26 cellular contexts compared by ENCODE assay signal in the genomic region with DNA sequence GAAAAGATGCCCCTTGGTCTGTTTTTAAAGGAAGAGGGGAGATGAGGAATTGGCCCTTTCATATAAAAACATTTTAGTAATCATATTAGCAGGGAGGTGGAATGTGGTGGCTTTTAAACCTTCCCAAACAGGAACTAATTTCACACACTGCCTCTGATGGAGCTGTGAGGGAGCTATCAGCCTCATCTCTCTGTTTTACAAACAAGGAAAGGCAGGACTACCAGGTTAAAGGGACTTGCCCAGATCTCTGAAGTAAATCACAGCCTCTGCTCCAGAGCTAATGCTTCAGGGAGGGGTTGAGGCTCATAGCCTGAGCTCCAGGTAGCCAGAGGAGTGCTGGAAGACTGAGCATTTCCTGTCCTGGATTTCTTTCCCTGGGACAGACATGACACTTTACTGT. TPM values are rescaled to one million over a fixed set of nuclear protein-coding genes. Genes with fewer than 3 reads are reported as not detected.
A peak's percentile ranks its signal among the peaks of the same experiment; 100 is the strongest.
DNase-seq lines count a peak whose midpoint lies in the region; ATAC-seq and TF ChIP-seq lines count a peak whose summit lies in the region.
"Had no signal": no experiment of that assay in that cellular context is flagged by ENCODE, and none has a peak within 500 bp of the region (broad histone marks: within the 10 kb centered on the region; RNA-seq: fewer than 3 reads in every experiment).

No MANE protein-coding gene starts in this region.

- H3K4me1 ChIP-seq in breast epithelium (no peaks in the 10 kb centered on the region), mesodermal cell (ENCODE audit: control insufficient read depth, insufficient read depth, low read length, poor library complexity, severe bottlenecking) (peaks cover 12% of the 10 kb centered on the region), thoracic aorta (ENCODE audit: control insufficient read depth in 1 of 2, low read depth in 2 of 2) (peaks cover 4 to 20% of the 10 kb centered on the region in 2 donors), SK-N-SH (ENCODE audit: control insufficient read depth in 1 of 2, insufficient read depth in 2 of 2, low read depth in 1 of 2, low read length in 1 of 2) (peaks cover 0 to 4% of the 10 kb centered on the region in 2 experiments; a peak in 1 of 4 replicates)
- no peaks in the 10 kb centered on the region for H3K4me1 ChIP-seq in CD8-positive, alpha-beta memory T cell (ENCODE audit: insufficient read depth, low read length)
- H3K4me1 ChIP-seq: ascending aorta, SJCRH30 had no signal

- TF ChIP-seq POLR2A in breast epithelium (IDR thresholded peaks at IDR 0.05) = no peak

- no peak overlapping the region for H3K4me2 ChIP-seq in SK-N-SH

- no peak for TF ChIP-seq RAD21 in SK-N-SH (IDR thresholded peaks at IDR 0.05; ENCODE audit: low read length)

- no peak overlapping the region for H3K9ac ChIP-seq in SK-N-SH

- no peaks in the 10 kb centered on the region for H3K27me3 Mint-ChIP-seq in MCF 10A (ENCODE audit: insufficient read depth, unreplicated experiment)
- peaks cover 45 to 72% of the 10 kb centered on the region in 2 donors for H3K27me3 Mint-ChIP-seq in CD8-positive, alpha-beta memory T cell

- no peaks in the 10 kb centered on the region for H4K20me1 ChIP-seq in SK-N-SH (ENCODE audit: insufficient read depth)

- no peaks in the 10 kb centered on the region for H3K79me2 ChIP-seq in SK-N-SH (ENCODE audit: insufficient read depth)

- DNase-seq in breast epithelium (ENCODE audit: low spot score in 2 of 2) (no peak), MCF 10A (ENCODE audit: unreplicated experiment) (no peak), SW480 (ENCODE audit: low spot score) (peak; percentile 42), thoracic aorta (ENCODE audit: low spot score) (no peak), SK-N-SH (no peak)
- DNase-seq in CD8-positive, alpha-beta memory T cell = no peak
- DNase-seq: activated CD4-positive, alpha-beta T cell treated with anti-CD3 and anti-CD28 coated beads for 48 hours; activated T-cell treated with anti-CD3 and anti-CD28 coated beads, Interleukin-2, amount 50 U/mL, for 72 hours; cerebellar nuclear complex; EL; foreskin melanocyte; hippocampal formation; NCI-H1105 treated with DMSO at 0.1 percent for 48 hours; NCI-H2081 treated with DMSO at 0.1 percent for 48 hours; NCI-H510A treated with DMSO at 0.1 percent for 48 hours; nucleus accumbens; SJCRH30; spleen; stimulated activated CD4-positive, alpha-beta T cell treated with anti-CD3 and anti-CD28 coated beads, Interleukin-4, amount 100 ng/mL, for 24 hours; upper lobe of left lung had no signal

- POLR2A ChIA-PET in MCF 10A (lab: Yijun Ruan, JAX) (interaction anchor here (0.5 to 1.8 kb wide), 3 partner anchors 11 to 544 kb away, joined by 3 to 4 read pairs (median 3); no protein-coding TSS in a partner anchor), SK-N-SH (lab: Yijun Ruan, JAX) (no interaction called here)
- POLR2A ChIA-PET in CD8-positive, alpha-beta memory T cell (lab: Charles Lee) = no interaction called here

- no peak overlapping the region for H3K4me3 Mint-ChIP-seq in MCF 10A (ENCODE audit: unreplicated experiment)
- H3K4me3 Mint-ChIP-seq in CD8-positive, alpha-beta memory T cell = peak overlapping the region in 2 of 7 donors; percentile 35 to 59
- H3K4me3 Mint-ChIP-seq: stimulated activated naive CD8-positive, alpha-beta T cell treated with anti-CD3 and anti-CD28 coated beads, Interleukin-15, Interleukin-2, amounts not matched to agents 100 ng/mL and 50 ng/mL, for 24 hours; T-helper 1 cell treated with Interleukin-12 subunit alpha and Interleukin-12 subunit beta and Interleukin-4 antibody, amounts not matched to agents 30 μg/mL and 1 μg/mL, for 36 hours had no signal

- no peak overlapping the region for H2AFZ ChIP-seq in SK-N-SH (ENCODE audit: low read depth)

- H3K4me1 Mint-ChIP-seq in MCF 10A (ENCODE audit: insufficient read depth, unreplicated experiment) = no peaks in the 10 kb centered on the region
- peaks cover 20 to 41% (median 28%) of the 10 kb centered on the region in 3 donors for H3K4me1 Mint-ChIP-seq in CD8-positive, alpha-beta memory T cell

- H3K9me2 ChIP-seq in SK-N-SH = no peaks in the 10 kb centered on the region

- no peak overlapping the region for H3K4me3 ChIP-seq in breast epithelium
- no peak overlapping the region for H3K4me3 ChIP-seq in mesodermal cell (ENCODE audit: extremely low read depth, insufficient read depth, low read length, poor library complexity, severe bottlenecking)
- no peak overlapping the region for H3K4me3 ChIP-seq in thoracic aorta
- H3K4me3 ChIP-seq in SK-N-SH (ENCODE audit: low read depth in 2 of 2, low read length in 1 of 2) = no peak overlapping the region
- no peak overlapping the region for H3K4me3 ChIP-seq in CD8-positive, alpha-beta memory T cell (ENCODE audit: low read length)
- H3K4me3 ChIP-seq: SJCRH30 had no signal

- no TSS peak for BruUV-seq in MCF 10A (replicated peaks; lab: Mats Ljungman, UMichigan)

- H3F3A ChIP-seq in SK-N-SH (replicated peaks; ENCODE audit: insufficient read depth) = no peaks in the 10 kb centered on the region

- H3K27me3 ChIP-seq in breast epithelium (peaks cover 0 to 16% of the 10 kb centered on the region in 2 donors), thoracic aorta (replicated peaks; ENCODE audit: insufficient read depth) (no peaks in the 10 kb centered on the region), SK-N-SH (ENCODE audit: insufficient read depth) (peaks cover 92% of the 10 kb centered on the region)
- peaks cover 4% of the 10 kb centered on the region for H3K27me3 ChIP-seq in CD8-positive, alpha-beta memory T cell (ENCODE audit: insufficient read depth, low read length, poor library complexity, severe bottlenecking)
- H3K27me3 ChIP-seq: ascending aorta, SJCRH30 had no signal

- no peak for TF ChIP-seq EP300 in SK-N-SH (IDR thresholded peaks at IDR 0.05; ENCODE audit: borderline replicate concordance in 1 of 2, low read depth in 1 of 2, low read length in 1 of 2)

- TF ChIP-seq CTCF in breast epithelium (IDR thresholded peaks at IDR 0.05) = no peak
- TF ChIP-seq CTCF in MCF 10A (IDR thresholded peaks at IDR 0.05; ENCODE audit: unreplicated experiment) = no peak
- TF ChIP-seq CTCF in thoracic aorta (IDR thresholded peaks at IDR 0.05) = peak; percentile 4
- TF ChIP-seq CTCF in SK-N-SH (IDR thresholded peaks at IDR 0.05) = no peak

- CTCF ChIA-PET in MCF 10A (lab: Yijun Ruan, JAX) (interaction anchor here (0.5 to 0.9 kb wide), 3 partner anchors 26 to 741 kb away, joined by 3 to 5 read pairs (median 3); no protein-coding TSS in a partner anchor), SK-N-SH (lab: Yijun Ruan, JAX) (no interaction called here)
- CTCF ChIA-PET in CD8-positive, alpha-beta memory T cell (lab: Charles Lee) = no interaction called here

- H3K36me3 ChIP-seq in breast epithelium = no peaks in the 10 kb centered on the region
- H3K36me3 ChIP-seq in mesodermal cell (ENCODE audit: control insufficient read depth, insufficient read depth, low read length) = peaks cover 21% of the 10 kb centered on the region
- no peaks in the 10 kb centered on the region for H3K36me3 ChIP-seq in thoracic aorta
- no peaks in the 10 kb centered on the region for H3K36me3 ChIP-seq in SK-N-SH (replicated peaks in 1 of 2; ENCODE audit: control insufficient read depth in 1 of 2, insufficient read depth in 2 of 2, low read length in 1 of 2)
- no peaks in the 10 kb centered on the region for H3K36me3 ChIP-seq in CD8-positive, alpha-beta memory T cell (ENCODE audit: insufficient read depth, low read length)
- H3K36me3 ChIP-seq: ascending aorta, SJCRH30, spleen, upper lobe of left lung had no signal

- no peaks in the 10 kb centered on the region for H3K9me3 Mint-ChIP-seq in MCF 10A (ENCODE audit: unreplicated experiment)
- peaks cover 0 to 3% (median 2%) of the 10 kb centered on the region in 5 donors for H3K9me3 Mint-ChIP-seq in CD8-positive, alpha-beta memory T cell
- H3K9me3 Mint-ChIP-seq: activated naive CD4-positive, alpha-beta T cell treated with anti-CD3 and anti-CD28 coated beads, Interleukin-2, amount 50 U/mL, for 72 hours; activated T-cell treated with anti-CD3 and anti-CD28 coated beads, Interleukin-2, amount 50 U/mL, for 72 hours; stimulated activated naive CD8-positive, alpha-beta T cell treated with anti-CD3 and anti-CD28 coated beads, Interleukin-15, Interleukin-2, amounts not matched to agents 100 ng/mL and 50 ng/mL, for 24 hours; T-helper 1 cell treated with Interleukin-12 subunit alpha and Interleukin-12 subunit beta and Interleukin-4 antibody, amounts not matched to agents 30 μg/mL and 1 μg/mL, for 36 hours had no signal

- intact Hi-C loops in breast epithelium (cut with DNase I; ENCODE audit: low total_unique reads) = no loop called here
- intact Hi-C loops in MCF 10A (cut with micrococcal nuclease) = loop anchor here (10.0 kb wide), 1 partner anchor 217 kb away; no protein-coding TSS in a partner anchor

- peaks cover under 1% of the 10 kb centered on the region for H3K36me3 Mint-ChIP-seq in MCF 10A (ENCODE audit: insufficient read depth, unreplicated experiment)
- H3K36me3 Mint-ChIP-seq in CD8-positive, alpha-beta memory T cell = no peaks in the 10 kb centered on the region

- peak overlapping the region; percentile 61 to 80 for H3K27ac ChIP-seq in breast epithelium
- H3K27ac ChIP-seq in mesodermal cell (ENCODE audit: low read depth, low read length, severe bottlenecking) = peak overlapping the region; percentile 37
- peak overlapping the region; percentile 54 to 80 for H3K27ac ChIP-seq in thoracic aorta
- no peak overlapping the region for H3K27ac ChIP-seq in SK-N-SH (ENCODE audit: low read depth in 2 of 2, low read length in 1 of 2)
- H3K27ac ChIP-seq in CD8-positive, alpha-beta memory T cell (ENCODE audit: low read depth, low read length) = no peak overlapping the region
- H3K27ac ChIP-seq: SJCRH30 had no signal

- no peak overlapping the region for H3K27ac Mint-ChIP-seq in MCF 10A (ENCODE audit: low read depth, unreplicated experiment)
- H3K27ac Mint-ChIP-seq in CD8-positive, alpha-beta memory T cell = no peak overlapping the region
- H3K27ac Mint-ChIP-seq: activated naive CD4-positive, alpha-beta T cell treated with anti-CD3 and anti-CD28 coated beads, Interleukin-2, amount 50 U/mL, for 72 hours; activated T-cell treated with anti-CD3 and anti-CD28 coated beads, Interleukin-2, amount 50 U/mL, for 72 hours; stimulated activated naive CD8-positive, alpha-beta T cell treated with anti-CD3 and anti-CD28 coated beads, Interleukin-15, Interleukin-2, amounts not matched to agents 100 ng/mL and 50 ng/mL, for 24 hours; T-helper 1 cell treated with Interleukin-12 subunit alpha and Interleukin-12 subunit beta and Interleukin-4 antibody, amounts not matched to agents 30 μg/mL and 1 μg/mL, for 36 hours had no signal

- no peak for ATAC-seq in thoracic aorta (ENCODE audit: insufficient number of reproducible peaks, low FRiP score, low read depth)
- no peak for ATAC-seq in GM18520 (IDR thresholded peaks at IDR 0.05; ENCODE audit: unreplicated experiment)
- ATAC-seq: activated naive CD4-positive, alpha-beta T cell treated with anti-CD3 and anti-CD28 coated beads, Interleukin-2, amount 50 U/mL, for 72 hours; activated T-cell treated with anti-CD3 and anti-CD28 coated beads, Interleukin-2, amount 50 U/mL, for 72 hours had no signal

- H3K9me3 ChIP-seq in breast epithelium (no peaks in the 10 kb centered on the region), mesodermal cell (ENCODE audit: control insufficient read depth, low read length) (no peaks in the 10 kb centered on the region), thoracic aorta (no peaks in the 10 kb centered on the region), SK-N-SH (no peaks in the 10 kb centered on the region)
- no peaks in the 10 kb centered on the region for H3K9me3 ChIP-seq in CD8-positive, alpha-beta memory T cell (ENCODE audit: low read length)
- H3K9me3 ChIP-seq: ascending aorta, SJCRH30, spleen, upper lobe of left lung had no signal

RNA-seq across cellular contexts. Expression of gene BMP4, which starts 1.1 kb away (rescaled TPM):
- total RNA-seq in breast epithelium (10 to 100 TPM; 17.0 to 51.8 (median 17.7) TPM), MCF 10A (2022) (0.28 and 0.54 TPM in 2 replicates), thoracic aorta (10 to 100 TPM; 23.7 to 26.9 TPM)
- 326 TPM for polyA plus RNA-seq in mesodermal cell (2013, experiment 1 of 2)
- 325 TPM for polyA plus RNA-seq in mesodermal cell (2013, experiment 2 of 2)
- not detected in 2 replicates for polyA plus RNA-seq in SK-N-SH (2012; rRNA removed)
- not detected in 2 replicates for polyA plus RNA-seq in SK-N-SH (2012; cell fraction: cytosol; rRNA removed)
- not detected in 2 replicates for polyA plus RNA-seq in SK-N-SH (2012; cell fraction: nucleus; rRNA removed)
- under 1 TPM in 1 of 2 experiments, not detected in 1; 0.20 TPM for total RNA-seq in CD8-positive, alpha-beta memory T cell
- not detected for polyA plus RNA-seq in CD8-positive, alpha-beta memory T cell
- total RNA-seq: activated naive CD4-positive, alpha-beta T cell treated with anti-CD3 and anti-CD28 coated beads, Interleukin-2, amount 50 U/mL, for 72 hours had no signal

Comparison
In these comparisons a context has a peak if more than half of its experiments do, and no peak if none do; other contexts are left out.
1. RNA of gene BMP4, which starts 1.1 kb away (total RNA-seq): 23.7 to 26.9 TPM in thoracic aorta and 17.0 to 51.8 TPM in breast epithelium; 0.28 to 0.54 TPM in MCF 10A and 0.20 TPM in CD8-positive, alpha-beta memory T cell; every median in the first group is over 10 times any median in the second.
2. H3K27ac ChIP-seq: peak in breast epithelium (2 of 2), mesodermal cell (single experiment) and thoracic aorta (2 of 2); none in SK-N-SH (0 of 2) and CD8-positive, alpha-beta memory T cell (single experiment).